ENCODE assay signal across 9 cellular contexts in the genomic region with DNA sequence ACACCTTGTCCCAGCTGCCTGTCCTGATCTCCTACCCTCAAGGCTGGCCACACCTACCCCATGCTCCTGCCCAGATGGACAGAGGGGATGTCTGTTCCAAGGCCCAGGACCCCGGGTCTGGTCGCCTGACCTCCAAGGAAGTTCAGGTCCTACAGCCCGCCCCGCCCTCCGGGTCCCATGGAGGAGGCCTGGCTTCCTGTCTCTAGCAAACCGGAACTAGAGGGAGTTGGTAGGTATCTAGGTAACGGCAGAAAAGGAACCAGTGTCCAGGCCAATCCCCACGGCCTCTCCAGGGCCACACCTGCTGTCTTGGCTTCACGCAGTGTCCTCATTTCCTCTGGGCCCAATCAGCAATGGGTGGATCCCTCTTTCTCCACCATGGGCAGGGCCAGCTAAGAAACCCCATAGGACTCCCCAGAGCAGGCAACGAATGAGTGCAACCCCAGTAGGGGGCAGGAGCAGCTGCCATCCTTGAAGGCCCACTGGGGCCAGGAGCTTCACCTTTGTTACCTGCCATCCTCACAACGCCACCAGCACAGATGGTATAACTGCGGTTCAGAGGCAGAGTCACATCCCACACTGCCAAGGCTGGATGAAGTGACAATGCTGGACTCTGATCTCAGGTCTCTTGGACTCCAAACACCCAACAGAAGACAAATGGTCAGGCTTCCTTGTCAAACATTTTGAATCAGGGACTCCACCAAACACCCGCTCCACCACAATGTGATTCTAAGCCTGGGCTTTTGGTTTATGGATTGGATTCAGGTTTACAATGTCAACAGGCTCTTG. TPM values are rescaled to one million over a fixed set of nuclear protein-coding genes. Genes with fewer than 3 reads are reported as not detected.
DNase-seq lines count a peak whose midpoint lies in the region; ATAC-seq and TF ChIP-seq lines count a peak whose summit lies in the region.
"Had no signal": no experiment of that assay in that cellular context is flagged by ENCODE, and none has a peak within 500 bp of the region (broad histone marks: within the 10 kb centered on the region; RNA-seq: fewer than 3 reads in every experiment).

No MANE protein-coding gene starts in this region.

- no peaks in the 10 kb centered on the region for H3K27me3 Mint-ChIP-seq in stimulated activated naive CD8-positive, alpha-beta T cell treated with anti-CD3 and anti-CD28 coated beads, Interleukin-15, amount 100 ng/mL, for 72 hours

- peak overlapping the region; percentile 83 to 88 for H3K4me3 Mint-ChIP-seq in stimulated activated naive CD8-positive, alpha-beta T cell treated with anti-CD3 and anti-CD28 coated beads, Interleukin-15, amount 100 ng/mL, for 72 hours

- CTCF ChIA-PET in RWPE1 (lab: Yijun Ruan, JAX), result interaction anchor here (1.0 to 1.4 kb wide), 2 partner anchors 16 to 39 kb away, joined by 5 read pairs; partner anchors contain the start of gene PXN

- H3K4me1 Mint-ChIP-seq in stimulated activated naive CD8-positive, alpha-beta T cell treated with anti-CD3 and anti-CD28 coated beads, Interleukin-15, amount 100 ng/mL, for 72 hours, result peaks cover 64% of the 10 kb centered on the region

- H3K9me3 Mint-ChIP-seq in stimulated activated naive CD8-positive, alpha-beta T cell treated with anti-CD3 and anti-CD28 coated beads, Interleukin-15, amount 100 ng/mL, for 72 hours, result no peaks in the 10 kb centered on the region

- H3K27ac Mint-ChIP-seq in stimulated activated naive CD8-positive, alpha-beta T cell treated with anti-CD3 and anti-CD28 coated beads, Interleukin-15, amount 100 ng/mL, for 72 hours, result peak overlapping the region; percentile 98

- peak; percentile 49 for ATAC-seq in stimulated activated naive CD8-positive, alpha-beta T cell treated with anti-CD3 and anti-CD28 coated beads, Interleukin-15, amount 100 ng/mL, for 72 hours
- ATAC-seq in GM18870 (IDR thresholded peaks at IDR 0.05; ENCODE audit: unreplicated experiment), result no peak
- ATAC-seq: A549 had no signal

- peak overlapping the region; percentile 79 for H3K27ac ChIP-seq in RWPE1

- DNase-seq in NCI-H2081 (lab: John Stamatoyannopoulos, UW), result peak; percentile 34 to 68
- no peak for DNase-seq in NCI-H2081 treated with DMSO at 0.1 percent for 48 hours (lab: John Stamatoyannopoulos, UW)
- DNase-seq in RWPE1 (ENCODE audit: low spot score), result no peak
- peak; percentile 29 for DNase-seq in fibroblast of the aortic adventitia (ENCODE audit: low read depth)
- peak in 1 of 2 donors; percentile 31 for DNase-seq in stimulated activated naive CD8-positive, alpha-beta T cell treated with anti-CD3 and anti-CD28 coated beads, Interleukin-15, amount 100 ng/mL, for 72 hours
- no peak for DNase-seq in NCI-H1417 treated with DMSO at 0.1 percent for 48 hours (lab: John Stamatoyannopoulos, UW)
- DNase-seq in NCI-H1694 (lab: John Stamatoyannopoulos, UW), result no peak

- POLR2A ChIA-PET in RWPE1 (lab: Yijun Ruan, JAX; ENCODE audit: low non-redundant PET), result interaction anchor here (0.6 kb wide), 1 partner anchor 39 kb away, joined by 14 read pairs; no protein-coding TSS in a partner anchor

- no peak for TF ChIP-seq CTCF in RWPE1 (conservative IDR thresholded peaks at IDR 0.05; ENCODE audit: low read depth)
- TF ChIP-seq CTCF in fibroblast of the aortic adventitia (IDR thresholded peaks at IDR 0.05; ENCODE audit: insufficient read depth, low read length), result peak; percentile 29

- no peak overlapping the region for H3K4me3 ChIP-seq in fibroblast of the aortic adventitia (ENCODE audit: low read depth, low read length)
- H3K4me3 ChIP-seq: A549 had no signal

RNA-seq across cellular contexts. Expression of gene RPLP0, which starts 25.1 kb away (rescaled TPM):
- 1,185 and 3,518 TPM in 2 replicates for total RNA-seq in fibroblast of the aortic adventitia (ENCODE audit: low replicate concordance)

RNA-seq across cellular contexts. Expression of gene GCN1, which starts 31.5 kb away (rescaled TPM):
- total RNA-seq in fibroblast of the aortic adventitia (ENCODE audit: low replicate concordance), result 126 and 156 TPM in 2 replicates

RNA-seq across cellular contexts. Expression of gene PXN, which starts 39.5 kb away (rescaled TPM):
- total RNA-seq in fibroblast of the aortic adventitia (ENCODE audit: low replicate concordance), result 66.1 and 68.3 TPM in 2 replicates

Comparison
In these comparisons a context has a peak if more than half of its experiments do, and no peak if none do; other contexts are left out.
1. DNase-seq: peak in NCI-H2081 (2 of 2) and fibroblast of the aortic adventitia (single experiment); none in NCI-H2081 treated with DMSO at 0.1 percent for 48 hours (single experiment), RWPE1 (single experiment), NCI-H1417 treated with DMSO at 0.1 percent for 48 hours (single experiment) and NCI-H1694 (single experiment).